In genomic region chr15:62899090-62899493, GRCh38 we compare ENCODE assay signal across 10 cellular contexts.
A peak's percentile ranks its signal among the peaks of the same experiment; 100 is the strongest.
DNase-seq lines count a peak whose midpoint lies in the region; TF ChIP-seq lines count a peak whose summit lies in the region.
"Had no signal": no experiment of that assay in that cellular context is flagged by ENCODE, and none has a peak within 500 bp of the region (broad histone marks: within the 10 kb centered on the region; RNA-seq: fewer than 3 reads in every experiment).

No MANE protein-coding gene starts in this region.

- DNase-seq in M059J (ENCODE audit: low read depth) (peak; percentile 68), cerebellar cortex (ENCODE audit: low spot score) (peak; percentile 67), tibial artery (no peak), RPMI8226 (no peak), posterior cingulate gyrus (no peak)
- no peak for DNase-seq in activated naive CD4-positive, alpha-beta T cell (lab: John Stamatoyannopoulos, UW)
- DNase-seq: activated naive CD4-positive, alpha-beta T cell treated with Interleukin-2 at 50 U/mL for 16 hours; NCI-H1694 treated with DMSO at 0.1 percent for 48 hours; stimulated activated CD4-positive, alpha-beta T cell treated with anti-CD3 and anti-CD28 coated beads, Interleukin-2, amount 100 ng/mL, for 24 hours had no signal

- intact Hi-C loops in tibial artery (cut with DNase I; ENCODE audit: low total_unique reads), result no loop called here
- intact Hi-C loops in posterior cingulate gyrus (cut with DNase I), result no loop called here

- no peak for TF ChIP-seq CTCF in liver (IDR thresholded peaks at IDR 0.05; ENCODE audit: low read depth, low read length, missing input control)
- no peak for TF ChIP-seq CTCF in tibial artery (IDR thresholded peaks at IDR 0.05)

- peak overlapping the region; percentile 64 to 82 for H3K27ac ChIP-seq in liver (ENCODE audit: low read depth in 1 of 2, low read length in 2 of 2)
- peak overlapping the region; percentile 65 to 67 for H3K27ac ChIP-seq in tibial artery

- H3K4me1 ChIP-seq in liver (ENCODE audit: control insufficient read depth in 4 of 4, insufficient read depth in 4 of 4, low read length in 3 of 4), result peaks cover 0 to 10% (median 3%) of the 10 kb centered on the region in 4 donors
- H3K4me1 ChIP-seq in tibial artery, result peaks cover 5 to 70% (median 45%) of the 10 kb centered on the region in 4 donors

- H3K9ac ChIP-seq in liver (ENCODE audit: low read depth in 1 of 2, low read length in 2 of 2), result no peak overlapping the region

- H3K36me3 ChIP-seq in liver (ENCODE audit: control insufficient read depth in 4 of 4, insufficient read depth in 3 of 4, low read depth in 1 of 4, low read length in 3 of 4), result no peaks in the 10 kb centered on the region
- no peaks in the 10 kb centered on the region for H3K36me3 ChIP-seq in tibial artery

- peak; percentile 66 to 77 for TF ChIP-seq RAD21 in liver (IDR thresholded peaks at IDR 0.05)

- no peaks in the 10 kb centered on the region for H3K27me3 ChIP-seq in liver (ENCODE audit: control insufficient read depth in 4 of 4, insufficient read depth in 4 of 4, low read length in 3 of 4)
- H3K27me3 ChIP-seq in tibial artery, result no peaks in the 10 kb centered on the region

- H3K4me3 ChIP-seq in liver (ENCODE audit: low read depth in 1 of 3, low read length in 3 of 3) (no peak overlapping the region), tibial artery (no peak overlapping the region)

- H3K9me3 ChIP-seq in liver (ENCODE audit: control insufficient read depth in 4 of 4, low read length in 3 of 4) (no peaks in the 10 kb centered on the region), tibial artery (no peaks in the 10 kb centered on the region)

- whole genome bisulfite sequencing in liver, result 28% methylated on average over 2 of the region's 2 CpGs

TF ChIP-seq in liver, 16 proteins besides CTCF, POLR2A, EP300 and RAD21:
- TF ChIP-seq FOXA2 (IDR thresholded peaks at IDR 0.05), result peak; percentile 60
- peak; percentile 89 to 95 for TF ChIP-seq JUND (IDR thresholded peaks at IDR 0.05)
- peak; percentile 41 for TF ChIP-seq ATF3 (IDR thresholded peaks at IDR 0.05)
- no peak for TF ChIP-seq NR2F2 (IDR thresholded peaks at IDR 0.05)
- no peak for TF ChIP-seq TAF1 (conservative IDR thresholded peaks at IDR 0.05)
- TF ChIP-seq, protein P1, sequence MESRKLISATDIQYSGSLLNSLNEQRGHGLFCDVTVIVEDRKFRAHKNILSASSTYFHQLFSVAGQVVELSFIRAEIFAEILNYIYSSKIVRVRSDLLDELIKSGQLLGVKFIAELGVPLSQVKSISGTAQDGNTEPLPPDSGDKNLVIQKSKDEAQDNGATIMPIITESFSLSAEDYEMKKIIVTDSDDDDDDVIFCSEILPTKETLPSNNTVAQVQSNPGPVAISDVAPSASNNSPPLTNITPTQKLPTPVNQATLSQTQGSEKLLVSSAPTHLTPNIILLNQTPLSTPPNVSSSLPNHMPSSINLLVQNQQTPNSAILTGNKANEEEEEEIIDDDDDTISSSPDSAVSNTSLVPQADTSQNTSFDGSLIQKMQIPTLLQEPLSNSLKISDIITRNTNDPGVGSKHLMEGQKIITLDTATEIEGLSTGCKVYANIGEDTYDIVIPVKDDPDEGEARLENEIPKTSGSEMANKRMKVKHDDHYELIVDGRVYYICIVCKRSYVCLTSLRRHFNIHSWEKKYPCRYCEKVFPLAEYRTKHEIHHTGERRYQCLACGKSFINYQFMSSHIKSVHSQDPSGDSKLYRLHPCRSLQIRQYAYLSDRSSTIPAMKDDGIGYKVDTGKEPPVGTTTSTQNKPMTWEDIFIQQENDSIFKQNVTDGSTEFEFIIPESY (IDR thresholded peaks at IDR 0.05), result peak; percentile 11
- peak; percentile 89 for TF ChIP-seq YY1 (IDR thresholded peaks at IDR 0.05)
- no peak for TF ChIP-seq GABPA (IDR thresholded peaks at IDR 0.05 in 1 of 2, conservative IDR thresholded peaks at IDR 0.05 in 1 of 2)
- TF ChIP-seq HNF4A (conservative IDR thresholded peaks at IDR 0.05), result peak; percentile 92 to 98
- TF ChIP-seq RXRA (IDR thresholded peaks at IDR 0.05), result peak; percentile 80 to 94
- TF ChIP-seq, protein P2, sequence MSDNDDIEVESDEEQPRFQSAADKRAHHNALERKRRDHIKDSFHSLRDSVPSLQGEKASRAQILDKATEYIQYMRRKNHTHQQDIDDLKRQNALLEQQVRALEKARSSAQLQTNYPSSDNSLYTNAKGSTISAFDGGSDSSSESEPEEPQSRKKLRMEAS (IDR thresholded peaks at IDR 0.05), result peak; percentile 80
- peak; percentile 71 for TF ChIP-seq HNF4G (IDR thresholded peaks at IDR 0.05)
- TF ChIP-seq, protein P3, sequence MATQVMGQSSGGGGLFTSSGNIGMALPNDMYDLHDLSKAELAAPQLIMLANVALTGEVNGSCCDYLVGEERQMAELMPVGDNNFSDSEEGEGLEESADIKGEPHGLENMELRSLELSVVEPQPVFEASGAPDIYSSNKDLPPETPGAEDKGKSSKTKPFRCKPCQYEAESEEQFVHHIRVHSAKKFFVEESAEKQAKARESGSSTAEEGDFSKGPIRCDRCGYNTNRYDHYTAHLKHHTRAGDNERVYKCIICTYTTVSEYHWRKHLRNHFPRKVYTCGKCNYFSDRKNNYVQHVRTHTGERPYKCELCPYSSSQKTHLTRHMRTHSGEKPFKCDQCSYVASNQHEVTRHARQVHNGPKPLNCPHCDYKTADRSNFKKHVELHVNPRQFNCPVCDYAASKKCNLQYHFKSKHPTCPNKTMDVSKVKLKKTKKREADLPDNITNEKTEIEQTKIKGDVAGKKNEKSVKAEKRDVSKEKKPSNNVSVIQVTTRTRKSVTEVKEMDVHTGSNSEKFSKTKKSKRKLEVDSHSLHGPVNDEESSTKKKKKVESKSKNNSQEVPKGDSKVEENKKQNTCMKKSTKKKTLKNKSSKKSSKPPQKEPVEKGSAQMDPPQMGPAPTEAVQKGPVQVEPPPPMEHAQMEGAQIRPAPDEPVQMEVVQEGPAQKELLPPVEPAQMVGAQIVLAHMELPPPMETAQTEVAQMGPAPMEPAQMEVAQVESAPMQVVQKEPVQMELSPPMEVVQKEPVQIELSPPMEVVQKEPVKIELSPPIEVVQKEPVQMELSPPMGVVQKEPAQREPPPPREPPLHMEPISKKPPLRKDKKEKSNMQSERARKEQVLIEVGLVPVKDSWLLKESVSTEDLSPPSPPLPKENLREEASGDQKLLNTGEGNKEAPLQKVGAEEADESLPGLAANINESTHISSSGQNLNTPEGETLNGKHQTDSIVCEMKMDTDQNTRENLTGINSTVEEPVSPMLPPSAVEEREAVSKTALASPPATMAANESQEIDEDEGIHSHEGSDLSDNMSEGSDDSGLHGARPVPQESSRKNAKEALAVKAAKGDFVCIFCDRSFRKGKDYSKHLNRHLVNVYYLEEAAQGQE (IDR thresholded peaks at IDR 0.05), result peak; percentile 58
- TF ChIP-seq FOXA1 (IDR thresholded peaks at IDR 0.05), result peak; percentile 78
- peak in 1 of 2 donors; percentile 63 for TF ChIP-seq EGR1 (IDR thresholded peaks at IDR 0.05; ENCODE audit: low read depth in 2 of 2)
- TF ChIP-seq SP1 (IDR thresholded peaks at IDR 0.05), result peak; percentile 81

Comparison
In these comparisons a context has a peak if more than half of its experiments do, and no peak if none do; other contexts are left out.
1. DNase-seq: peak in M059J (single experiment) and cerebellar cortex (single experiment); none in tibial artery (0 of 2), activated naive CD4-positive, alpha-beta T cell (0 of 4), RPMI8226 (single experiment) and posterior cingulate gyrus (0 of 10).